ENCODE assay signal across 17 cellular contexts in genomic region chr9:108161520-108161919, GRCh38.
"Had no signal": no experiment of that assay in that cellular context is flagged by ENCODE, and none has a peak within 500 bp of the region (broad histone marks: within the 10 kb centered on the region; RNA-seq: fewer than 3 reads in every experiment).

No MANE protein-coding gene starts in this region.

- DNase-seq: cerebellar nuclear complex; dermis blood vessel endothelial cell; foreskin keratinocyte; head of caudate nucleus; hippocampal formation; lower lobe of right lung; midbrain; naive B cell; psoas muscle; retina; stimulated activated CD4-positive, alpha-beta T cell treated with anti-CD3 and anti-CD28 coated beads, Interleukin-12 subunit alpha, Interleukin-12 subunit beta, amount 100 ng/mL, for 4 hours; stimulated activated naive CD4-positive, alpha-beta T cell; stomach; substantia nigra; transverse colon had no signal

- H3K4me1 ChIP-seq: lower lobe of right lung, psoas muscle had no signal

- H3K36me3 ChIP-seq: lower lobe of right lung, stomach, thoracic aorta, transverse colon had no signal

- H3K4me3 ChIP-seq: lower lobe of right lung, psoas muscle, stomach, thoracic aorta, transverse colon had no signal

- H3K27ac ChIP-seq: foreskin keratinocyte, lower lobe of right lung, psoas muscle, stomach, thoracic aorta, transverse colon had no signal

- ATAC-seq: foreskin keratinocyte, lower lobe of right lung, psoas muscle, sciatic nerve had no signal

- H3K27me3 ChIP-seq: foreskin keratinocyte, stomach, transverse colon had no signal

- H3K9me3 ChIP-seq: lower lobe of right lung, psoas muscle, stomach, thoracic aorta, transverse colon had no signal
